In genomic region chr15:95394186-95395067, GRCh38 we compare ENCODE assay signal across 22 cellular contexts.
DNase-seq lines count a peak whose midpoint lies in the region; ATAC-seq and TF ChIP-seq lines count a peak whose summit lies in the region.
"Had no signal": no experiment of that assay in that cellular context is flagged by ENCODE, and none has a peak within 500 bp of the region (broad histone marks: within the 10 kb centered on the region; RNA-seq: fewer than 3 reads in every experiment).

No MANE protein-coding gene starts in this region.

- H3K4me3 ChIP-seq in right cardiac atrium (ENCODE audit: low read length) (peak overlapping the region; percentile 5), fibroblast of lung (replicated peaks in 1 of 4; ENCODE audit: control extremely low read depth in 1 of 4, insufficient read depth in 1 of 4, low read depth in 3 of 4, low read length in 4 of 4) (peak overlapping the region in 1 of 4 experiments; percentile 4), psoas muscle (no peak overlapping the region)
- H3K4me3 ChIP-seq: testis had no signal

- H3K4me1 Mint-ChIP-seq in nephron, result peaks cover 17% of the 10 kb centered on the region
- H3K4me1 Mint-ChIP-seq: activated B cell treated with CpG ODN at 0.5 μM for 24 hours; activated CD8-positive, alpha-beta memory T cell treated with anti-CD3 and anti-CD28 coated beads, Interleukin-2, amount 10 ng/mL, durations not matched to agents 7 days and 5 days; CD4-positive, CD25-positive, alpha-beta regulatory T cell had no signal

- H3K36me3 ChIP-seq in fibroblast of lung (ENCODE audit: control insufficient read depth, insufficient read depth, low read length), result no peaks in the 10 kb centered on the region
- H3K36me3 ChIP-seq in psoas muscle (ENCODE audit: insufficient read depth in 1 of 2, low read depth in 1 of 2), result no peaks in the 10 kb centered on the region

- H3K79me2 ChIP-seq in fibroblast of lung (ENCODE audit: control insufficient read depth, insufficient read depth, low read length), result no peaks in the 10 kb centered on the region
- H3K79me2 ChIP-seq: parathyroid adenoma had no signal

- no peak overlapping the region for H3K27ac ChIP-seq in right cardiac atrium (ENCODE audit: low read length)
- H3K27ac ChIP-seq in fibroblast of lung (ENCODE audit: insufficient read depth, low read length), result peak overlapping the region; percentile 34
- no peak overlapping the region for H3K27ac ChIP-seq in psoas muscle
- H3K27ac ChIP-seq: HL-60, parathyroid adenoma had no signal

- no peak overlapping the region for H3K9ac ChIP-seq in fibroblast of lung (ENCODE audit: insufficient read depth, low read length)
- H3K9ac ChIP-seq: parathyroid adenoma had no signal

- H3K4me2 ChIP-seq in fibroblast of lung (ENCODE audit: extremely low read depth, insufficient read depth, low read length), result peak overlapping the region; percentile 69

- intact Hi-C loops in right cardiac atrium (cut with DNase I) (no loop called here), left ventricle myocardium superior (cut with micrococcal nuclease) (no loop called here), psoas muscle (cut with DNase I) (no loop called here)

- H3K9me3 Mint-ChIP-seq in nephron, result peaks cover 14% of the 10 kb centered on the region

- H3K27ac Mint-ChIP-seq in nephron, result peak overlapping the region; percentile 17 to 91 (median 76)
- H3K27ac Mint-ChIP-seq: activated B cell treated with CpG ODN at 0.5 μM for 24 hours; activated CD8-positive, alpha-beta memory T cell treated with anti-CD3 and anti-CD28 coated beads, Interleukin-2, amount 10 ng/mL, durations not matched to agents 7 days and 5 days; CD4-positive, CD25-positive, alpha-beta regulatory T cell had no signal

- WGBS in right cardiac atrium, result 25% methylated on average over 8 of the region's 8 CpGs
- WGBS in psoas muscle, 3 donors, result 41 to 48% (median 44%) methylated on average over 8 of the region's 8 CpGs

- H2AFZ ChIP-seq in fibroblast of lung (ENCODE audit: low read length), result peak overlapping the region; percentile 9
- H2AFZ ChIP-seq: parathyroid adenoma had no signal

- H3K4me3 Mint-ChIP-seq in nephron, result no peak overlapping the region
- H3K4me3 Mint-ChIP-seq: activated B cell treated with CpG ODN at 0.5 μM for 24 hours; activated CD8-positive, alpha-beta memory T cell treated with anti-CD3 and anti-CD28 coated beads, Interleukin-2, amount 10 ng/mL, durations not matched to agents 7 days and 5 days; CD4-positive, CD25-positive, alpha-beta regulatory T cell had no signal

- no peaks in the 10 kb centered on the region for H3K27me3 ChIP-seq in right cardiac atrium (ENCODE audit: control insufficient read depth, insufficient read depth)
- no peaks in the 10 kb centered on the region for H3K27me3 ChIP-seq in fibroblast of lung (ENCODE audit: control insufficient read depth, insufficient read depth, low read length)
- H3K27me3 ChIP-seq in psoas muscle (ENCODE audit: insufficient read depth in 3 of 3, low read length in 2 of 3), result no peaks in the 10 kb centered on the region
- H3K27me3 ChIP-seq: testis had no signal

- H3K36me3 Mint-ChIP-seq in nephron (ENCODE audit: low read depth), result peaks cover 12% of the 10 kb centered on the region
- H3K36me3 Mint-ChIP-seq: activated CD8-positive, alpha-beta memory T cell treated with anti-CD3 and anti-CD28 coated beads, Interleukin-2, amount 10 ng/mL, durations not matched to agents 7 days and 5 days; CD4-positive, CD25-positive, alpha-beta regulatory T cell had no signal

- TF ChIP-seq CTCF in fibroblast of lung (conservative IDR thresholded peaks at IDR 0.05 in 1 of 2, IDR thresholded peaks at IDR 0.05 in 1 of 2; ENCODE audit: low read depth in 1 of 2, low read length in 2 of 2), result no peak
- TF ChIP-seq CTCF in nephron (IDR thresholded peaks at IDR 0.05; ENCODE audit: unreplicated experiment in 3 of 3), result no peak
- no peak for TF ChIP-seq CTCF in psoas muscle (IDR thresholded peaks at IDR 0.05)

- no peaks in the 10 kb centered on the region for H3K9me3 ChIP-seq in right cardiac atrium (ENCODE audit: control insufficient read depth, low read length)
- no peaks in the 10 kb centered on the region for H3K9me3 ChIP-seq in fibroblast of lung (ENCODE audit: control insufficient read depth, insufficient read depth, low read depth, low read length)
- no peaks in the 10 kb centered on the region for H3K9me3 ChIP-seq in psoas muscle
- H3K9me3 ChIP-seq: testis had no signal

- DNase-seq in right cardiac atrium, result no peak
- DNase-seq in left ventricle myocardium superior, result no peak
- DNase-seq in fibroblast of lung (ENCODE audit: low read depth in 2 of 2), result peak; percentile 70 to 82
- no peak for DNase-seq in psoas muscle
- DNase-seq in GDM1 (lab: John Stamatoyannopoulos, UW), result no peak
- no peak for DNase-seq in KG1 (lab: John Stamatoyannopoulos, UW)
- DNase-seq: 8988T; activated B cell treated with CpG ODN at 0.5 μM for 24 hours; activated CD8-positive, alpha-beta memory T cell treated with anti-CD3 and anti-CD28 coated beads, Interleukin-2, amount 10 ng/mL, durations not matched to agents 7 days and 5 days; activated naive CD4-positive, alpha-beta T cell; CD4-positive, CD25-positive, alpha-beta regulatory T cell; central memory CD4-positive, alpha-beta T cell; hippocampal formation; mammary epithelial cell; NCI-H2029; NCI-H69; testis had no signal

- H4K20me1 ChIP-seq in fibroblast of lung (ENCODE audit: control insufficient read depth, extremely low read depth, insufficient read depth, low read length), result no peaks in the 10 kb centered on the region

- no peaks in the 10 kb centered on the region for H3K27me3 Mint-ChIP-seq in nephron (ENCODE audit: low read depth)
- H3K27me3 Mint-ChIP-seq: activated B cell treated with CpG ODN at 0.5 μM for 24 hours had no signal

- ATAC-seq in right cardiac atrium (peak; percentile 56 to 90), left ventricle myocardium superior (no peak), psoas muscle (no peak), GM21717 (IDR thresholded peaks at IDR 0.05; ENCODE audit: unreplicated experiment) (no peak)
- ATAC-seq: activated CD8-positive, alpha-beta memory T cell treated with anti-CD3 and anti-CD28 coated beads, Interleukin-2, amount 10 ng/mL, durations not matched to agents 7 days and 5 days; Panc1 had no signal

- no peaks in the 10 kb centered on the region for H3K4me1 ChIP-seq in right cardiac atrium (ENCODE audit: control insufficient read depth, insufficient read depth, low read length)
- H3K4me1 ChIP-seq in fibroblast of lung (ENCODE audit: control insufficient read depth, extremely low read depth, insufficient read depth, low read length), result peaks cover 2% of the 10 kb centered on the region
- no peaks in the 10 kb centered on the region for H3K4me1 ChIP-seq in psoas muscle
- H3K4me1 ChIP-seq: parathyroid adenoma, testis had no signal

Comparison
In these comparisons a context has a peak if more than half of its experiments do, and no peak if none do; other contexts are left out.
1. ATAC-seq: peak in right cardiac atrium (2 of 2); none in left ventricle myocardium superior (single experiment), psoas muscle (0 of 4) and GM21717 (single experiment).
2. DNase-seq: peak in fibroblast of lung (2 of 2); none in right cardiac atrium (0 of 3), left ventricle myocardium superior (single experiment), psoas muscle (0 of 2), GDM1 (single experiment) and KG1 (single experiment).